ENCODE assay signal across 13 cellular contexts in genomic region chr7:142758312-142758711, GRCh38. TPM values are rescaled to one million over a fixed set of nuclear protein-coding genes. Genes with fewer than 3 reads are reported as not detected.
"Had no signal": no experiment of that assay in that cellular context is flagged by ENCODE, and none has a peak within 500 bp of the region (broad histone marks: within the 10 kb centered on the region; RNA-seq: fewer than 3 reads in every experiment).

No MANE protein-coding gene starts in this region.

RNA-seq across cellular contexts. Expression of gene PRSS1, which starts 9.0 kb away (rescaled TPM):
- total RNA-seq: activated B cell treated with CpG ODN at 0.5 μM for 24 hours; activated CD4-positive, alpha-beta memory T cell treated with anti-CD3 and anti-CD28 coated beads for 36 hours; activated CD4-positive, alpha-beta memory T cell treated with anti-CD3 and anti-CD28 coated beads, Interleukin-2, amount 10 ng/mL, durations not matched to agents 7 days and 5 days; activated CD4-positive, alpha-beta T cell treated with anti-CD3 and anti-CD28 coated beads for 36 hours; activated CD4-positive, alpha-beta T cell treated with anti-CD3 and anti-CD28 coated beads, Interleukin-2, amount 10 ng/mL, durations not matched to agents 24 days and 14 days; activated CD4-positive, alpha-beta T cell treated with anti-CD3 and anti-CD28 coated beads, Interleukin-2, amount 10 ng/mL, durations not matched to agents 7 days and 5 days; activated CD8-positive, alpha-beta memory T cell treated with anti-CD3 and anti-CD28 coated beads for 36 hours; activated CD8-positive, alpha-beta memory T cell treated with anti-CD3 and anti-CD28 coated beads, Interleukin-2, amount 10 ng/mL, durations not matched to agents 7 days and 5 days; activated CD8-positive, alpha-beta T cell treated with anti-CD3 and anti-CD28 coated beads for 36 hours; activated CD8-positive, alpha-beta T cell treated with anti-CD3 and anti-CD28 coated beads, Interleukin-2, amount 10 ng/mL, durations not matched to agents 7 days and 5 days; T-helper 1 cell treated with Interleukin-12 subunit alpha and Interleukin-12 subunit beta and Interleukin-4 antibody, amounts not matched to agents 30 ng/mL and 1 ng/mL, for 36 hours; T-helper 17 cell; T-helper 2 cell treated with Interferon-gamma antibody and Interleukin-4, amounts not matched to agents 100 ng/mL and 5 ng/mL, for 36 hours had no signal

RNA-seq across cellular contexts. Expression of gene PRSS2, which starts 12.5 kb away (rescaled TPM):
- total RNA-seq: activated B cell treated with CpG ODN at 0.5 μM for 24 hours; activated CD4-positive, alpha-beta memory T cell treated with anti-CD3 and anti-CD28 coated beads for 36 hours; activated CD4-positive, alpha-beta memory T cell treated with anti-CD3 and anti-CD28 coated beads, Interleukin-2, amount 10 ng/mL, durations not matched to agents 7 days and 5 days; activated CD4-positive, alpha-beta T cell treated with anti-CD3 and anti-CD28 coated beads for 36 hours; activated CD4-positive, alpha-beta T cell treated with anti-CD3 and anti-CD28 coated beads, Interleukin-2, amount 10 ng/mL, durations not matched to agents 24 days and 14 days; activated CD4-positive, alpha-beta T cell treated with anti-CD3 and anti-CD28 coated beads, Interleukin-2, amount 10 ng/mL, durations not matched to agents 7 days and 5 days; activated CD8-positive, alpha-beta memory T cell treated with anti-CD3 and anti-CD28 coated beads for 36 hours; activated CD8-positive, alpha-beta memory T cell treated with anti-CD3 and anti-CD28 coated beads, Interleukin-2, amount 10 ng/mL, durations not matched to agents 7 days and 5 days; activated CD8-positive, alpha-beta T cell treated with anti-CD3 and anti-CD28 coated beads for 36 hours; activated CD8-positive, alpha-beta T cell treated with anti-CD3 and anti-CD28 coated beads, Interleukin-2, amount 10 ng/mL, durations not matched to agents 7 days and 5 days; T-helper 1 cell treated with Interleukin-12 subunit alpha and Interleukin-12 subunit beta and Interleukin-4 antibody, amounts not matched to agents 30 ng/mL and 1 ng/mL, for 36 hours; T-helper 17 cell; T-helper 2 cell treated with Interferon-gamma antibody and Interleukin-4, amounts not matched to agents 100 ng/mL and 5 ng/mL, for 36 hours had no signal
